In the genomic region with DNA sequence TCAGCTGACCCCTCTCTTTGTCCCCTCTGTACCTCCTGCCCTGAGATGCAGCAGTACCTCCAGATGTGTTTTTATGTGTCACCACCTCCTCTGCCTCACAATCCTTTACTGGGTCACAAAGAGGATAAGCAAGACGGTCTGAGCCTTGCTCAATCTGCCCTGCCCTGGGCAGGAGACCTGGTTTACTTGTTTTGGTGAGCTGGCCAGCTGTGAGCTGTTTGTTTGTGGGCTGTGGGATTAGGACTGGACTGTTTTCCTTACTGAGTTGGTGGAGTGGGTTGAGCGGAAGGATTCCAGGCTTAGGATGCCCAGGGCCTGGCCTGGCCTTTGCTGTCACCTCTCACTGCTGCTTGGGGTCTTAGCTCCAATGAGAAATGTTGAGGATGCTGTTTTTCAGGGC, we compare ENCODE assay signal across 26 cellular contexts.
DNase-seq lines count a peak whose midpoint lies in the region; ATAC-seq, FAIRE-seq and TF ChIP-seq lines count a peak whose summit lies in the region.
"Had no signal": no experiment of that assay in that cellular context is flagged by ENCODE, and none has a peak within 500 bp of the region (broad histone marks: within the 10 kb centered on the region; RNA-seq: fewer than 3 reads in every experiment).

No MANE protein-coding gene starts in this region.

- in situ Hi-C loops in mammary epithelial cell (cut with MboI; ENCODE audit: low sequenced_read_pairs in 2 of 2), result no loop called here

- no peaks in the 10 kb centered on the region for H3K4me1 ChIP-seq in mammary epithelial cell (ENCODE audit: insufficient read depth, low read length)
- H3K4me1 ChIP-seq: HAP-1 had no signal

- CTCF ChIA-PET in mammary epithelial cell (lab: Charles Lee; ENCODE audit: low non-redundant PET), result no interaction called here

- no peaks in the 10 kb centered on the region for H3K79me2 ChIP-seq in mammary epithelial cell (ENCODE audit: insufficient read depth, low read length)

- H3K36me3 Mint-ChIP-seq in neural crest cell (ENCODE audit: low read depth), result no peaks in the 10 kb centered on the region
- H3K36me3 Mint-ChIP-seq: CD4-positive, alpha-beta memory T cell had no signal

- H3K4me2 ChIP-seq in mammary epithelial cell (ENCODE audit: insufficient read depth, low read depth, low read length), result no peak overlapping the region

- H3K27ac Mint-ChIP-seq in neural crest cell (ENCODE audit: unreplicated experiment), result peak overlapping the region; percentile 32
- H3K27ac Mint-ChIP-seq: CD4-positive, alpha-beta memory T cell; HFFc6 had no signal

- H3K4me1 Mint-ChIP-seq in neural crest cell, result no peaks in the 10 kb centered on the region
- H3K4me1 Mint-ChIP-seq: CD4-positive, alpha-beta memory T cell had no signal

- H3K9me3 ChIP-seq in mammary epithelial cell (replicated peaks; ENCODE audit: insufficient read depth, low read length), result no peaks in the 10 kb centered on the region
- H3K9me3 ChIP-seq: HAP-1 had no signal

- TF ChIP-seq CTCF in VCaP (conservative IDR thresholded peaks at IDR 0.05), result no peak
- TF ChIP-seq CTCF in fibroblast of mammary gland (conservative IDR thresholded peaks at IDR 0.05; ENCODE audit: control insufficient read depth, insufficient read depth, low read depth, low read length), result no peak
- no peak for TF ChIP-seq CTCF in neural crest cell (conservative IDR thresholded peaks at IDR 0.05)
- no peak for TF ChIP-seq CTCF in mammary epithelial cell (conservative IDR thresholded peaks at IDR 0.05 in 1 of 2, IDR thresholded peaks at IDR 0.05 in 1 of 2; ENCODE audit: extremely low read depth in 1 of 2, insufficient read depth in 1 of 2, low read depth in 1 of 2, low read length in 2 of 2)

- H2AFZ ChIP-seq in mammary epithelial cell (ENCODE audit: low read depth, low read length), result no peak overlapping the region

- BruUV-seq in mammary epithelial cell (replicated peaks; lab: Mats Ljungman, UMichigan), result no TSS peak

- FAIRE-seq in urothelium cell line (lab: Jason Lieb, UNC), result peak; percentile 84
- FAIRE-seq: GM12891 had no signal

- H3K9me3 Mint-ChIP-seq in neural crest cell, result no peaks in the 10 kb centered on the region

- no peaks in the 10 kb centered on the region for H3K27me3 Mint-ChIP-seq in neural crest cell (ENCODE audit: low read depth)

- dilution Hi-C loops in mammary epithelial cell (cut with HindIII; ENCODE audit: low sequenced_read_pairs), result no loop called here

- ATAC-seq in HG03571 (IDR thresholded peaks at IDR 0.05; ENCODE audit: unreplicated experiment), result no peak

- intact Hi-C loops in mammary epithelial cell (cut with micrococcal nuclease), result no loop called here

- WGBS in mammary epithelial cell (ENCODE audit: low coverage, missing lambda C conversion rate), result 48% methylated on average over 2 of the region's 2 CpGs

- no peaks in the 10 kb centered on the region for H3K36me3 ChIP-seq in mammary epithelial cell (ENCODE audit: insufficient read depth, low read length)
- H3K36me3 ChIP-seq: HAP-1 had no signal

- no peak overlapping the region for H3K4me3 Mint-ChIP-seq in neural crest cell
- H3K4me3 Mint-ChIP-seq: CD4-positive, alpha-beta memory T cell; HFFc6 had no signal

- H4K20me1 ChIP-seq in mammary epithelial cell (ENCODE audit: insufficient read depth, low read length), result no peaks in the 10 kb centered on the region

- DNase-seq in fibroblast of mammary gland (ENCODE audit: low read depth) (peak; percentile 16), neural crest cell (ENCODE audit: low read depth, low spot score) (no peak), urothelium cell line (ENCODE audit: low spot score) (no peak), NOMO-1 treated with dmso at 0.1 percent for 144 hours (lab: John Stamatoyannopoulos, UW; ENCODE audit: unreplicated experiment) (no peak), mammary epithelial cell (no peak)
- DNase-seq: C1 segment of cervical spinal cord; CD4-positive, alpha-beta memory T cell; COR-L47; DMS79; EL; GDM1; GOT3; HFFc6; IMR-90; KG1; MM.1S; NCI-H1694; NCI-H2029 treated with DMSO at 0.1 percent for 48 hours; NCI-H2227 treated with DMSO at 0.1 percent for 48 hours; NCI-H526 treated with DMSO at 0.1 percent for 48 hours; SHP77 had no signal

- no peak overlapping the region for H3K4me3 ChIP-seq in fibroblast of mammary gland (ENCODE audit: control insufficient read depth, low read depth, low read length)
- no peak overlapping the region for H3K4me3 ChIP-seq in mammary epithelial cell (replicated peaks in 1 of 3; ENCODE audit: insufficient read depth in 1 of 3, low read depth in 2 of 3, low read length in 3 of 3)
- H3K4me3 ChIP-seq: HAP-1 had no signal

- no peak overlapping the region for H3K9ac ChIP-seq in mammary epithelial cell (ENCODE audit: insufficient read depth, low read length)

- H3K27ac ChIP-seq in VCaP, result 0 out of 2 replicates have a peak overlapping the region, but pooled peaks have one; percentile 24
- no peak overlapping the region for H3K27ac ChIP-seq in mammary epithelial cell (ENCODE audit: insufficient read depth, low read depth, low read length)
- H3K27ac ChIP-seq: RWPE1 had no signal

- H3K27me3 ChIP-seq in mammary epithelial cell (ENCODE audit: insufficient read depth, low read length), result peaks cover 2% of the 10 kb centered on the region
